Comparison of ENCODE assay signal across 8 cellular contexts in the genomic region with DNA sequence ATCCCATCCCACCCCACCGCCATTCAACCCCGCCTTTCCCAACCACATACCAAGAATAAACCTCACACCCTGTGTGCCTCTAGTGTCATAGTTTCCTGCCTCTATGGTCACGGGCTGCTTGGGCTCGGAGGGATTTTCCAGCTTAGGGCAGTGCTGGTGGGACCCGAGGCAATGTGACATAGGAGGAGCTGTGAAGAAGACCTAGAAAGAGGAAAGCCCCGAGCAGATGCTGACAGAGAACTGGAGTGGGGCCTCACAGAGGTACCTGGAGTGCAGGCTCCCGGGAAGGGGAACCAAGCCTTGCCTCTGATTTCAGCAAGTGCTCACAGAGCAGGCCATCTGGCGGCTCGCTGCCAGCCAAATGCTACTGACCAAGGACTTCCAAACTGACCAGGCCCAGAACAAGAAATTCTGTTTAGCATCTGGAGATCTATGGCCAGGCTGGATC. TPM values are rescaled to one million over a fixed set of nuclear protein-coding genes. Genes with fewer than 3 reads are reported as not detected.
A peak's percentile ranks its signal among the peaks of the same experiment; 100 is the strongest.
DNase-seq lines count a peak whose midpoint lies in the region; ATAC-seq and TF ChIP-seq lines count a peak whose summit lies in the region.

No MANE protein-coding gene starts in this region.

- no peak overlapping the region for H4K8ac ChIP-seq in neuronal stem cell (ENCODE audit: low read depth, low read length)

- H3K27ac ChIP-seq in BLaER1 (no peak overlapping the region), neuronal stem cell (replicated peaks; ENCODE audit: low read length) (no peak overlapping the region), stomach (no peak overlapping the region)

- peak overlapping the region; percentile 89 for H3K27ac Mint-ChIP-seq in activated T-cell treated with anti-CD3 and anti-CD28 coated beads, Interleukin-2, amount 50 U/mL, for 24 hours

- H3K14ac ChIP-seq in neuronal stem cell (ENCODE audit: low read length), result no peak overlapping the region

- no peak overlapping the region for H2BK15ac ChIP-seq in neuronal stem cell (ENCODE audit: low read length)

- no peak overlapping the region for H2AFZ ChIP-seq in neuronal stem cell (ENCODE audit: low read length)

- no peak for TF ChIP-seq POLR2A in stomach (IDR thresholded peaks at IDR 0.05)

- no peak overlapping the region for H2BK120ac ChIP-seq in neuronal stem cell (ENCODE audit: low read depth, low read length)

- TF ChIP-seq EP300 in stomach (IDR thresholded peaks at IDR 0.05), result no peak

- ATAC-seq in GM19397 (IDR thresholded peaks at IDR 0.05; ENCODE audit: unreplicated experiment), result peak; percentile 55
- ATAC-seq in HG03442 (IDR thresholded peaks at IDR 0.05; ENCODE audit: unreplicated experiment), result peak; percentile 72

- DNase-seq in activated T-cell treated with anti-CD3 and anti-CD28 coated beads, Interleukin-2, amount 50 U/mL, for 24 hours, result peak; percentile 72
- DNase-seq in neuronal stem cell (ENCODE audit: low spot score) (no peak), stomach (no peak), NCI-H226 (no peak), Ammon's horn (ENCODE audit: low spot score) (no peak)

- peaks cover 14% of the 10 kb centered on the region for H4K20me1 ChIP-seq in BLaER1

- H3K9me3 ChIP-seq in BLaER1 (no peaks in the 10 kb centered on the region), neuronal stem cell (replicated peaks in 1 of 2; ENCODE audit: control insufficient read depth in 2 of 2, insufficient read depth in 1 of 2, low read depth in 1 of 2, low read length in 2 of 2) (no peaks in the 10 kb centered on the region), stomach (no peaks in the 10 kb centered on the region)

- peak overlapping the region; percentile 63 for H3K4me3 Mint-ChIP-seq in activated T-cell treated with anti-CD3 and anti-CD28 coated beads, Interleukin-2, amount 50 U/mL, for 24 hours

- H3K4me3 ChIP-seq in BLaER1, result no peak overlapping the region
- no peak overlapping the region for H3K4me3 ChIP-seq in neuronal stem cell (ENCODE audit: low read length in 2 of 2)
- no peak overlapping the region for H3K4me3 ChIP-seq in stomach

- H3K9me3 Mint-ChIP-seq in activated T-cell treated with anti-CD3 and anti-CD28 coated beads, Interleukin-2, amount 50 U/mL, for 24 hours, result no peaks in the 10 kb centered on the region

- H3K36me3 Mint-ChIP-seq in activated T-cell treated with anti-CD3 and anti-CD28 coated beads, Interleukin-2, amount 50 U/mL, for 24 hours (ENCODE audit: low read depth), result no peaks in the 10 kb centered on the region

- no CpG with 5 or more reads among the region's 9 CpGs for WGBS in neuronal stem cell (ENCODE audit: extremely low coverage in 2 of 2, insufficient read length in 2 of 2, insufficient replicate concordance in 1 of 2), 2 donors
- 69 to 75% (median 70%) methylated on average over 9 of the region's 9 CpGs for whole genome bisulfite sequencing in stomach, 5 donors

- H3K27me3 ChIP-seq in BLaER1 (no peaks in the 10 kb centered on the region), neuronal stem cell (ENCODE audit: control insufficient read depth in 3 of 3, insufficient read depth in 3 of 3, low read depth in 1 of 3, low read length in 3 of 3) (peaks cover 0 to 13% (median 0%) of the 10 kb centered on the region in 3 experiments), stomach (no peaks in the 10 kb centered on the region)

- H4K91ac ChIP-seq in neuronal stem cell (ENCODE audit: low read depth, low read length, poor library complexity), result no peak overlapping the region

- H3K18ac ChIP-seq in neuronal stem cell (ENCODE audit: low read length), result peak overlapping the region; percentile 68

- no peak overlapping the region for H2BK12ac ChIP-seq in neuronal stem cell (ENCODE audit: low read length)

- no peak overlapping the region for H2AK5ac ChIP-seq in neuronal stem cell (ENCODE audit: low read depth, low read length)

- H3K4ac ChIP-seq in neuronal stem cell (ENCODE audit: low read length), result no peak overlapping the region

- no peak overlapping the region for H3K23ac ChIP-seq in neuronal stem cell (ENCODE audit: low read depth, low read length, poor library complexity)

- H3K4me1 ChIP-seq in BLaER1 (peaks cover 59% of the 10 kb centered on the region), neuronal stem cell (ENCODE audit: control insufficient read depth in 2 of 2, insufficient read depth in 1 of 2, low read depth in 1 of 2, low read length in 2 of 2) (peaks cover 0 to 2% of the 10 kb centered on the region in 2 donors), stomach (peaks cover 0 to 16% (median 2%) of the 10 kb centered on the region in 4 donors)

- H3K27me3 Mint-ChIP-seq in activated T-cell treated with anti-CD3 and anti-CD28 coated beads, Interleukin-2, amount 50 U/mL, for 24 hours, result peaks cover 3% of the 10 kb centered on the region

- H3K9ac ChIP-seq in BLaER1 (no peak overlapping the region; the same call in 1 of the 2 replicates), neuronal stem cell (ENCODE audit: low read depth, low read length, poor library complexity) (no peak overlapping the region)

- H3K36me3 ChIP-seq in BLaER1 (no peaks in the 10 kb centered on the region), neuronal stem cell (replicated peaks in 1 of 2; ENCODE audit: control insufficient read depth in 2 of 2, insufficient read depth in 2 of 2, low read length in 2 of 2) (no peaks in the 10 kb centered on the region), stomach (no peaks in the 10 kb centered on the region)

- peaks cover 62% of the 10 kb centered on the region for H3K4me1 Mint-ChIP-seq in activated T-cell treated with anti-CD3 and anti-CD28 coated beads, Interleukin-2, amount 50 U/mL, for 24 hours (ENCODE audit: low read depth)

- TF ChIP-seq CTCF in stomach (IDR thresholded peaks at IDR 0.05), result no peak

- intact Hi-C loops in stomach (cut with DNase I; ENCODE audit: low total_unique reads), result no loop called here

- H3K79me1 ChIP-seq in neuronal stem cell (ENCODE audit: low read depth, low read length), result no peaks in the 10 kb centered on the region

- H2BK5ac ChIP-seq in neuronal stem cell (ENCODE audit: low read length), result no peak overlapping the region

- peak overlapping the region; percentile 88 for H3K4me2 ChIP-seq in BLaER1
- no peak overlapping the region for H3K4me2 ChIP-seq in neuronal stem cell (ENCODE audit: insufficient read depth, low read length, poor library complexity, severe bottlenecking)

RNA-seq across cellular contexts. Expression of a gene that starts 27.5 kb away (rescaled TPM):
- polyA plus RNA-seq in neuronal stem cell (2013, experiment 1 of 2), result 0.20 TPM
- polyA plus RNA-seq in neuronal stem cell (2013, experiment 2 of 2), result 0.22 TPM
- 10 to 100 TPM in 4 of 5 donors, 1 to 10 TPM in 1; 7.6 to 34.7 (median 26.6) TPM for total RNA-seq in stomach
- 10 to 100 TPM; 17.7 to 39.7 (median 24.1) TPM for polyA plus RNA-seq in stomach
